In genomic region chr11:96235725-96236124, GRCh38 we compare ENCODE assay signal across 8 cellular contexts.
A peak's percentile ranks its signal among the peaks of the same experiment; 100 is the strongest.
DNase-seq lines count a peak whose midpoint lies in the region; ATAC-seq and TF ChIP-seq lines count a peak whose summit lies in the region.

No MANE protein-coding gene starts in this region.

- no peaks in the 10 kb centered on the region for H3K9me3 Mint-ChIP-seq in activated T-cell treated with anti-CD3 and anti-CD28 coated beads, Interleukin-2, amount 50 U/mL, for 24 hours

- H3K4me1 ChIP-seq in BE2C = peaks cover 6% of the 10 kb centered on the region; the same call in 1 of the 2 replicates

- no peaks in the 10 kb centered on the region for H3K36me3 ChIP-seq in BE2C

- H3K9me3 ChIP-seq in BE2C = no peaks in the 10 kb centered on the region

- peak; percentile 56 for DNase-seq in activated T-cell treated with anti-CD3 and anti-CD28 coated beads, Interleukin-2, amount 50 U/mL, for 24 hours
- DNase-seq in stimulated activated CD4-positive, alpha-beta T cell treated with anti-CD3 and anti-CD28 coated beads, Interleukin-1b, Interleukin-23, amount 100 ng/mL, for 48 hours = peak; percentile 84
- DNase-seq in AML-193 (lab: John Stamatoyannopoulos, UW) (no peak), BE2C (no peak), NCI-H1694 treated with DMSO at 0.1 percent for 48 hours (lab: John Stamatoyannopoulos, UW) (no peak), NCI-H226 (no peak)

- no peaks in the 10 kb centered on the region for H3K27me3 Mint-ChIP-seq in activated T-cell treated with anti-CD3 and anti-CD28 coated beads, Interleukin-2, amount 50 U/mL, for 24 hours

- H3K4me1 Mint-ChIP-seq in activated T-cell treated with anti-CD3 and anti-CD28 coated beads, Interleukin-2, amount 50 U/mL, for 24 hours (ENCODE audit: low read depth) = peaks cover 32% of the 10 kb centered on the region

- TF ChIP-seq CTCF in BE2C (IDR thresholded peaks at IDR 0.05; ENCODE audit: low read depth, low read length) = no peak

- H3K27me3 ChIP-seq in BE2C = no peaks in the 10 kb centered on the region

- peak overlapping the region; percentile 69 for H3K4me3 Mint-ChIP-seq in activated T-cell treated with anti-CD3 and anti-CD28 coated beads, Interleukin-2, amount 50 U/mL, for 24 hours

- H3K27ac Mint-ChIP-seq in activated T-cell treated with anti-CD3 and anti-CD28 coated beads, Interleukin-2, amount 50 U/mL, for 24 hours = no peak overlapping the region

- H3K4me3 ChIP-seq in BE2C (ENCODE audit: low read depth, low read length) = no peak overlapping the region

- H3K36me3 Mint-ChIP-seq in activated T-cell treated with anti-CD3 and anti-CD28 coated beads, Interleukin-2, amount 50 U/mL, for 24 hours (ENCODE audit: low read depth) = peaks cover 47% of the 10 kb centered on the region

- ATAC-seq in GM18907 (IDR thresholded peaks at IDR 0.05; ENCODE audit: unreplicated experiment) (peak; percentile 75), HG02759 (IDR thresholded peaks at IDR 0.05; ENCODE audit: unreplicated experiment) (peak; percentile 92)

Comparison
In these comparisons a context has a peak if more than half of its experiments do, and no peak if none do; other contexts are left out.
1. DNase-seq: peak in activated T-cell treated with anti-CD3 and anti-CD28 coated beads, Interleukin-2, amount 50 U/mL, for 24 hours (single experiment) and stimulated activated CD4-positive, alpha-beta T cell treated with anti-CD3 and anti-CD28 coated beads, Interleukin-1b, Interleukin-23, amount 100 ng/mL, for 48 hours (single experiment); none in AML-193 (0 of 2), BE2C (single experiment), NCI-H1694 treated with DMSO at 0.1 percent for 48 hours (single experiment) and NCI-H226 (single experiment).